Comparison of ENCODE assay signal across 14 cellular contexts in genomic region chr16:70809392-70810060, GRCh38. TPM values are rescaled to one million over a fixed set of nuclear protein-coding genes. Genes with fewer than 3 reads are reported as not detected.
DNase-seq lines count a peak whose midpoint lies in the region; ATAC-seq and TF ChIP-seq lines count a peak whose summit lies in the region.
"Had no signal": no experiment of that assay in that cellular context is flagged by ENCODE, and none has a peak within 500 bp of the region (broad histone marks: within the 10 kb centered on the region; RNA-seq: fewer than 3 reads in every experiment).

No MANE protein-coding gene starts in this region.

- POLR2A ChIA-PET in activated CD4-positive, alpha-beta T cell treated with anti-CD3 and anti-CD28 coated beads for 36 hours (lab: Charles Lee) = no interaction called here

- no peaks in the 10 kb centered on the region for H3K36me3 Mint-ChIP-seq in activated CD4-positive, alpha-beta T cell treated with anti-CD3 and anti-CD28 coated beads for 36 hours (ENCODE audit: low read depth)
- no peaks in the 10 kb centered on the region for H3K36me3 Mint-ChIP-seq in stimulated activated memory B cell treated with anti-CD40 and anti-IgM and Interleukin-4, amounts not matched to agents 10 μg/mL and 1 μg/mL and 100 μg/mL, for 72 hours

- no peak overlapping the region for H3K4me3 Mint-ChIP-seq in activated CD4-positive, alpha-beta T cell treated with anti-CD3 and anti-CD28 coated beads for 36 hours
- H3K4me3 Mint-ChIP-seq in stimulated activated memory B cell treated with anti-CD40 and anti-IgM and Interleukin-4, amounts not matched to agents 10 μg/mL and 1 μg/mL and 100 μg/mL, for 72 hours = no peak overlapping the region
- H3K4me3 Mint-ChIP-seq: activated CD8-positive, alpha-beta T cell treated with anti-CD3 and anti-CD28 coated beads for 36 hours had no signal

- peaks cover 2% of the 10 kb centered on the region for H3K4me1 Mint-ChIP-seq in activated CD4-positive, alpha-beta T cell treated with anti-CD3 and anti-CD28 coated beads for 36 hours
- no peaks in the 10 kb centered on the region for H3K4me1 Mint-ChIP-seq in stimulated activated memory B cell treated with anti-CD40 and anti-IgM and Interleukin-4, amounts not matched to agents 10 μg/mL and 1 μg/mL and 100 μg/mL, for 72 hours

- intact Hi-C loops in activated CD4-positive, alpha-beta T cell treated with anti-CD3 and anti-CD28 coated beads for 36 hours (cut with DNase I, micrococcal nuclease) = loop anchor here (10.0 kb wide), 3 partner anchors 375 to 1195 kb away; partner anchors contain the start of genes CMTR2 (in 1 of the 2), DHODH (in 1 of the 2), PKD1L3 (in 1 of the 2) and ST3GAL2 (in 1 of the 2)
- intact Hi-C loops in dorsolateral prefrontal cortex (cut with DNase I) = no loop called here

- CTCF ChIA-PET in activated CD4-positive, alpha-beta T cell treated with anti-CD3 and anti-CD28 coated beads for 36 hours (lab: Charles Lee) = no interaction called here

- no peak overlapping the region for H3K27ac Mint-ChIP-seq in activated CD4-positive, alpha-beta T cell treated with anti-CD3 and anti-CD28 coated beads for 36 hours
- no peak overlapping the region for H3K27ac Mint-ChIP-seq in stimulated activated memory B cell treated with anti-CD40 and anti-IgM and Interleukin-4, amounts not matched to agents 10 μg/mL and 1 μg/mL and 100 μg/mL, for 72 hours
- H3K27ac Mint-ChIP-seq: activated CD8-positive, alpha-beta T cell treated with anti-CD3 and anti-CD28 coated beads for 36 hours had no signal

- H3K27me3 ChIP-seq in dorsolateral prefrontal cortex = peaks cover 0 to 19% (median 0%) of the 10 kb centered on the region in 45 donors

- H3K9me3 Mint-ChIP-seq in activated CD4-positive, alpha-beta T cell treated with anti-CD3 and anti-CD28 coated beads for 36 hours (ENCODE audit: low read depth) = no peaks in the 10 kb centered on the region
- no peaks in the 10 kb centered on the region for H3K9me3 Mint-ChIP-seq in stimulated activated memory B cell treated with anti-CD40 and anti-IgM and Interleukin-4, amounts not matched to agents 10 μg/mL and 1 μg/mL and 100 μg/mL, for 72 hours
- H3K9me3 Mint-ChIP-seq: activated CD8-positive, alpha-beta T cell treated with anti-CD3 and anti-CD28 coated beads for 36 hours had no signal

- peak; percentile 40 for ATAC-seq in activated CD4-positive, alpha-beta T cell treated with anti-CD3 and anti-CD28 coated beads for 36 hours
- ATAC-seq in HG02610 (IDR thresholded peaks at IDR 0.05; ENCODE audit: unreplicated experiment) = peak; percentile 81
- ATAC-seq in stimulated activated memory B cell treated with anti-CD40 and anti-IgM and Interleukin-4, amounts not matched to agents 10 μg/mL and 1 μg/mL and 100 μg/mL, for 72 hours = peak; percentile 10
- no peak for ATAC-seq in GM19455 (IDR thresholded peaks at IDR 0.05; ENCODE audit: unreplicated experiment)
- ATAC-seq: activated CD8-positive, alpha-beta T cell treated with anti-CD3 and anti-CD28 coated beads for 36 hours; gastrocnemius medialis; psoas muscle had no signal

- peaks cover 14% of the 10 kb centered on the region for H3K27me3 Mint-ChIP-seq in activated CD4-positive, alpha-beta T cell treated with anti-CD3 and anti-CD28 coated beads for 36 hours
- H3K27me3 Mint-ChIP-seq in stimulated activated memory B cell treated with anti-CD40 and anti-IgM and Interleukin-4, amounts not matched to agents 10 μg/mL and 1 μg/mL and 100 μg/mL, for 72 hours = peaks cover 29% of the 10 kb centered on the region

- H3K27ac ChIP-seq in dorsolateral prefrontal cortex = no peak overlapping the region
- H3K27ac ChIP-seq: gastrocnemius medialis, HL-60, psoas muscle had no signal

- peak; percentile 23 for DNase-seq in activated CD4-positive, alpha-beta T cell treated with anti-CD3 and anti-CD28 coated beads for 36 hours
- no peak for DNase-seq in activated CD4-positive, alpha-beta T cell treated with anti-CD3 and anti-CD28 coated beads, Interleukin-2, amount 50 U/mL, for 48 hours
- peak; percentile 39 for DNase-seq in NCI-H1092 treated with DMSO at 0.1 percent for 48 hours (lab: John Stamatoyannopoulos, UW)
- DNase-seq in NCI-H1105 (lab: John Stamatoyannopoulos, UW) = no peak
- no peak for DNase-seq in dorsolateral prefrontal cortex
- DNase-seq: activated CD8-positive, alpha-beta T cell treated with anti-CD3 and anti-CD28 coated beads for 36 hours; DMS79 treated with DMSO at 0.1 percent for 48 hours; gastrocnemius medialis; NCI-H524; psoas muscle had no signal

- TF ChIP-seq CTCF in dorsolateral prefrontal cortex (IDR thresholded peaks at IDR 0.05 in 54 of 56, conservative IDR thresholded peaks at IDR 0.05 in 2 of 56; ENCODE audit: low read depth in 1 of 56, partially characterized antibody in 56 of 56) = no peak

- no peak overlapping the region for H3K4me3 ChIP-seq in dorsolateral prefrontal cortex
- H3K4me3 ChIP-seq: gastrocnemius medialis, psoas muscle had no signal

RNA-seq across cellular contexts. Expression of gene VAC14, which starts 8.6 kb away (rescaled TPM):
- 10 to 100 TPM; 24.8 to 26.2 TPM for total RNA-seq in activated CD4-positive, alpha-beta T cell treated with anti-CD3 and anti-CD28 coated beads for 36 hours
- 10 to 100 TPM; 26.2 to 47.6 (median 36.9) TPM for total RNA-seq in dorsolateral prefrontal cortex

Comparison
In these comparisons a context has a peak if more than half of its experiments do, and no peak if none do; other contexts are left out.
1. DNase-seq: peak in activated CD4-positive, alpha-beta T cell treated with anti-CD3 and anti-CD28 coated beads for 36 hours (single experiment) and NCI-H1092 treated with DMSO at 0.1 percent for 48 hours (single experiment); none in activated CD4-positive, alpha-beta T cell treated with anti-CD3 and anti-CD28 coated beads, Interleukin-2, amount 50 U/mL, for 48 hours (0 of 2), NCI-H1105 (single experiment) and dorsolateral prefrontal cortex (0 of 10).
2. intact Hi-C loops: an anchor here in activated CD4-positive, alpha-beta T cell treated with anti-CD3 and anti-CD28 coated beads for 36 hours (10.0 kb wide); none called in dorsolateral prefrontal cortex.